In genomic region chr12:1218369-1218768, GRCh38 we compare ENCODE assay signal across 26 cellular contexts.
DNase-seq lines count a peak whose midpoint lies in the region; ATAC-seq, FAIRE-seq and TF ChIP-seq lines count a peak whose summit lies in the region.
"Had no signal": no experiment of that assay in that cellular context is flagged by ENCODE, and none has a peak within 500 bp of the region (broad histone marks: within the 10 kb centered on the region; RNA-seq: fewer than 3 reads in every experiment).

No MANE protein-coding gene starts in this region.

- no peak for TF ChIP-seq EP300 in upper lobe of left lung (IDR thresholded peaks at IDR 0.05)

- no peaks in the 10 kb centered on the region for H3K9me1 ChIP-seq in endothelial cell of umbilical vein (replicated peaks; ENCODE audit: control insufficient read depth, extremely low read depth, insufficient read depth, low read length)

- no TSS peak for BruUV-seq in endothelial cell of umbilical vein (replicated peaks; lab: Mats Ljungman, UMichigan)

- TF ChIP-seq POLR2A in heart left ventricle (IDR thresholded peaks at IDR 0.05): no peak
- no peak for TF ChIP-seq POLR2A in endothelial cell of umbilical vein (IDR thresholded peaks at IDR 0.05; ENCODE audit: low read depth, low read length)
- no peak for TF ChIP-seq POLR2A in prostate gland (IDR thresholded peaks at IDR 0.05)
- no peak for TF ChIP-seq POLR2A in upper lobe of left lung (IDR thresholded peaks at IDR 0.05)

- no peaks in the 10 kb centered on the region for H3K9me3 ChIP-seq in heart left ventricle
- H3K9me3 ChIP-seq in endothelial cell of umbilical vein (replicated peaks; ENCODE audit: control insufficient read depth, insufficient read depth, low read length): no peaks in the 10 kb centered on the region
- H3K9me3 ChIP-seq in prostate gland: no peaks in the 10 kb centered on the region
- no peaks in the 10 kb centered on the region for H3K9me3 ChIP-seq in upper lobe of left lung
- H3K9me3 ChIP-seq: pancreas had no signal

- intact Hi-C loops in heart left ventricle (cut with DNase I) (no loop called here), left cardiac atrium (cut with DNase I) (no loop called here), endothelial cell of umbilical vein (cut with micrococcal nuclease) (loop anchor here (5.0 kb wide), 2 partner anchors 101 to 364 kb away; no protein-coding TSS in a partner anchor), prostate gland (cut with DNase I) (loop anchor here (5.0 kb wide), 1 partner anchor 64 kb away; no protein-coding TSS in a partner anchor)

- no peak for DNase-seq in heart left ventricle
- DNase-seq in left cardiac atrium: no peak
- DNase-seq in endothelial cell of umbilical vein (ENCODE audit: low read depth, low spot score): no peak
- no peak for DNase-seq in prostate gland (ENCODE audit: low spot score)
- no peak for DNase-seq in upper lobe of left lung
- no peak for DNase-seq in hippocampal formation (lab: John Stamatoyannopoulos, UW)
- DNase-seq: activated CD4-positive, alpha-beta T cell treated with anti-CD3 and anti-CD28 coated beads for 1 hour; activated CD8-positive, alpha-beta T cell treated with anti-CD3 and anti-CD28 coated beads, Interleukin-2, amount 10 ng/mL, durations not matched to agents 7 days and 5 days; activated effector memory CD4-positive, alpha-beta T cell treated with anti-CD3 and anti-CD28 coated beads, Interleukin-2, amount 50 U/mL, for 16 hours; activated naive CD8-positive, alpha-beta T cell treated with anti-CD3 and anti-CD28 coated beads for 36 hours; activated T-cell treated with anti-CD3 and anti-CD28 coated beads for 4 hours; CD8-positive, alpha-beta T cell; DMS153; kidney; NCI-H1105; NCI-H187 treated with DMSO at 0.1 percent for 48 hours; NCI-H524 treated with DMSO at 0.1 percent for 48 hours; pancreas; stimulated activated CD4-positive, alpha-beta T cell treated with anti-CD3 and anti-CD28 coated beads, Interleukin-15, amount 100 ng/mL, for 24 hours; stimulated activated naive B cell treated with anti-CD40 and anti-IgM and Interleukin-4, amounts not matched to agents 10 μg/mL and 1 μg/mL and 100 μg/mL, for 72 hours had no signal

- POLR2A ChIA-PET in endothelial cell of umbilical vein (lab: Charles Lee): no interaction called here

- H3K27me3 ChIP-seq in heart left ventricle (no peaks in the 10 kb centered on the region), endothelial cell of umbilical vein (ENCODE audit: control insufficient read depth in 2 of 2, insufficient read depth in 2 of 2, low read length in 2 of 2) (no peaks in the 10 kb centered on the region), prostate gland (replicated peaks; ENCODE audit: insufficient read depth) (no peaks in the 10 kb centered on the region), upper lobe of left lung (no peaks in the 10 kb centered on the region)
- H3K27me3 ChIP-seq: pancreas had no signal

- peak overlapping the region; percentile 98 for H3K4me2 ChIP-seq in endothelial cell of umbilical vein (ENCODE audit: insufficient read depth, low read length)

- H3K4me1 ChIP-seq in heart left ventricle (peaks cover 4 to 70% (median 45%) of the 10 kb centered on the region in 12 donors), endothelial cell of umbilical vein (ENCODE audit: control insufficient read depth, extremely low read depth, insufficient read depth, low read length) (peaks cover 20% of the 10 kb centered on the region), prostate gland (replicated peaks) (peaks cover 39% of the 10 kb centered on the region), upper lobe of left lung (peaks cover 39 to 48% (median 41%) of the 10 kb centered on the region in 4 donors)

- no peak for FAIRE-seq in endothelial cell of umbilical vein (lab: Jason Lieb, UNC)
- FAIRE-seq: A204.1, H1, HTR-8/SVneo, K562, kidney, pancreas had no signal

- dilution Hi-C loops in endothelial cell of umbilical vein (cut with MboI; ENCODE audit: extremely low pct_ligation_motif_present, low sequenced_read_pairs): no loop called here

- H3K79me2 ChIP-seq in endothelial cell of umbilical vein (ENCODE audit: control insufficient read depth, insufficient read depth, low read length): no peaks in the 10 kb centered on the region

- H3K9ac ChIP-seq in endothelial cell of umbilical vein (replicated peaks; ENCODE audit: extremely low read depth, insufficient read depth, low read length): no peak overlapping the region

- H4K20me1 ChIP-seq in endothelial cell of umbilical vein (replicated peaks; ENCODE audit: control insufficient read depth, extremely low read depth, insufficient read depth, low read length): no peaks in the 10 kb centered on the region

- H3K4me3 ChIP-seq in heart left ventricle: no peak overlapping the region
- no peak overlapping the region for H3K4me3 ChIP-seq in endothelial cell of umbilical vein (replicated peaks in 1 of 3; ENCODE audit: insufficient read depth in 1 of 3, low read depth in 1 of 3, low read length in 3 of 3)
- H3K4me3 ChIP-seq in prostate gland: no peak overlapping the region
- no peak overlapping the region for H3K4me3 ChIP-seq in upper lobe of left lung
- H3K4me3 ChIP-seq: K562, pancreas had no signal

- H3K27ac ChIP-seq in heart left ventricle: peak overlapping the region; percentile 45 to 86 (median 76)
- H3K27ac ChIP-seq in endothelial cell of umbilical vein (ENCODE audit: insufficient read depth, low read depth, low read length): no peak overlapping the region
- H3K27ac ChIP-seq in prostate gland: peak overlapping the region; percentile 44 to 77
- peak overlapping the region in 3 of 4 donors; percentile 60 to 78 (median 76) for H3K27ac ChIP-seq in upper lobe of left lung

- ATAC-seq in heart left ventricle (no peak), left cardiac atrium (no peak), upper lobe of left lung (ENCODE audit: low FRiP score in 2 of 2) (no peak), HG03025 (IDR thresholded peaks at IDR 0.05; ENCODE audit: low FRiP score, unreplicated experiment) (no peak), HG02870 (IDR thresholded peaks at IDR 0.05; ENCODE audit: unreplicated experiment) (no peak)
- ATAC-seq: activated CD8-positive, alpha-beta T cell treated with anti-CD3 and anti-CD28 coated beads, Interleukin-2, amount 10 ng/mL, durations not matched to agents 7 days and 5 days; CD8-positive, alpha-beta T cell; K562; stimulated activated naive B cell treated with anti-CD40 and anti-IgM and Interleukin-4, amounts not matched to agents 10 μg/mL and 1 μg/mL and 100 μg/mL, for 72 hours had no signal

- CTCF ChIA-PET in endothelial cell of umbilical vein (lab: Charles Lee): no interaction called here

- H3K36me3 ChIP-seq in heart left ventricle: no peaks in the 10 kb centered on the region
- no peaks in the 10 kb centered on the region for H3K36me3 ChIP-seq in endothelial cell of umbilical vein (ENCODE audit: control insufficient read depth in 2 of 2, extremely low read depth in 1 of 2, insufficient read depth in 2 of 2, low read length in 2 of 2)
- H3K36me3 ChIP-seq in prostate gland: no peaks in the 10 kb centered on the region
- no peaks in the 10 kb centered on the region for H3K36me3 ChIP-seq in upper lobe of left lung
- H3K36me3 ChIP-seq: pancreas had no signal

- TF ChIP-seq CTCF in heart left ventricle (IDR thresholded peaks at IDR 0.05): no peak
- no peak for TF ChIP-seq CTCF in endothelial cell of umbilical vein (IDR thresholded peaks at IDR 0.05; ENCODE audit: extremely low read depth in 1 of 2, insufficient read depth in 1 of 2, low read depth in 1 of 2, low read length in 2 of 2)
- TF ChIP-seq CTCF in prostate gland (IDR thresholded peaks at IDR 0.05): no peak
- TF ChIP-seq CTCF in upper lobe of left lung (IDR thresholded peaks at IDR 0.05): no peak

- WGBS in heart left ventricle, 4 donors: 50 to 61% (median 58%) methylated on average over 2 of the region's 2 CpGs
- WGBS in prostate gland: 35% methylated on average over 2 of the region's 2 CpGs
- 41 to 43% methylated on average over 2 of the region's 2 CpGs for whole genome bisulfite sequencing in upper lobe of left lung, 2 donors

- H2AFZ ChIP-seq in endothelial cell of umbilical vein (ENCODE audit: low read depth, low read length): no peak overlapping the region

TF ChIP-seq in endothelial cell of umbilical vein, 7 proteins besides CTCF, POLR2A, EP300 and RAD21:
- TF ChIP-seq EZH2 (IDR thresholded peaks at IDR 0.05; ENCODE audit: borderline replicate concordance, low read depth, low read length, severe bottlenecking): no peak
- no peak for TF ChIP-seq FOS (IDR thresholded peaks at IDR 0.05; ENCODE audit: borderline replicate concordance, insufficient read depth, low read length)
- no peak for TF ChIP-seq MAX (IDR thresholded peaks at IDR 0.05; ENCODE audit: insufficient read depth, insufficient read length)
- no peak for TF ChIP-seq JUN (IDR thresholded peaks at IDR 0.05; ENCODE audit: borderline replicate concordance, insufficient read depth, insufficient read length, low read depth)
- TF ChIP-seq GATA2 (IDR thresholded peaks at IDR 0.05; ENCODE audit: insufficient read depth, insufficient read length, low read depth, low read length): no peak
- no peak for TF ChIP-seq MYC (IDR thresholded peaks at IDR 0.05; ENCODE audit: low read depth, low read length)
- TF ChIP-seq POLR2AphosphoS5 (IDR thresholded peaks at IDR 0.05; ENCODE audit: insufficient read depth, low read depth, low read length): no peak

Comparison
In these comparisons a context has a peak if more than half of its experiments do, and no peak if none do; other contexts are left out.
1. intact Hi-C loops: an anchor here in endothelial cell of umbilical vein (5.0 kb wide) and prostate gland (5.0 kb wide); none called in heart left ventricle and left cardiac atrium.